10 cellular contexts compared by ENCODE assay signal in the genomic region with DNA sequence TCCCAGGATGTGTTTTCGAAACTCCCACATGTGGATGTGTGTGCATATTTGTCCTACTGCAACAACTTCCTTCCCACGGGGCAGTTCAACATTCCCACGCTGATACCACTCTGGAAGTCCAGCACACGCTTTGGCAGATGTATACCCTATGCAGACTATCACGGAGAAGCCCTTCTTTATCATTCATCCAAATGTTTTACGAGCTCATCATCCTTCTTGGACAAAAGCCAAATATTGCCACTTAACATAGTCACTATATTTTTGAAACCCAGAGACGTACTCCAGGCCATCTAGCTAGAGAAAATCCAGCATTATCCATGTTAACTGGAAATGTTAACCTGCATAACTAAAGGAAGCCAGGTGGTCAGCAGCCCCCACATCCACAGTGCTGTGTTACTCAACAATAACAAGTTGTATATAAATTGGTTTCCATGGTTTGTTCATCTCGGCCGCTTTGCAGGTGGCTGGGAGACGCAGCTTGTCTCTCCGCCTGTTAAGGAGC.
DNase-seq lines count a peak whose midpoint lies in the region; ATAC-seq, FAIRE-seq and TF ChIP-seq lines count a peak whose summit lies in the region.
"Had no signal": no experiment of that assay in that cellular context is flagged by ENCODE, and none has a peak within 500 bp of the region (broad histone marks: within the 10 kb centered on the region; RNA-seq: fewer than 3 reads in every experiment).

No MANE protein-coding gene starts in this region.

- H3K36me3 ChIP-seq in adipocyte (ENCODE audit: control insufficient read depth, insufficient read depth, low read length, severe bottlenecking): no peaks in the 10 kb centered on the region
- H3K36me3 ChIP-seq in heart left ventricle: no peaks in the 10 kb centered on the region
- H3K36me3 ChIP-seq in thoracic aorta: no peaks in the 10 kb centered on the region

- H3K9ac ChIP-seq in adipocyte (ENCODE audit: low read length): no peak overlapping the region

- H3K27ac ChIP-seq in heart left ventricle (peak overlapping the region; percentile 81 to 95 (median 88)), thoracic aorta (peak overlapping the region; percentile 90 to 94)

- 22 to 32% (median 26%) methylated on average over 11 of the region's 11 CpGs for WGBS in heart left ventricle, 4 donors

- H3K27me3 ChIP-seq in adipocyte (replicated peaks; ENCODE audit: control insufficient read depth, insufficient read depth, low read length) (no peaks in the 10 kb centered on the region), heart left ventricle (no peaks in the 10 kb centered on the region), thoracic aorta (replicated peaks; ENCODE audit: insufficient read depth) (no peaks in the 10 kb centered on the region)

- ATAC-seq in heart left ventricle (peak in 3 of 4 donors; percentile 35 to 47 (median 37)), thoracic aorta (ENCODE audit: insufficient number of reproducible peaks, low FRiP score, low read depth) (no peak)

- H3K4me1 ChIP-seq in adipocyte (ENCODE audit: control insufficient read depth, insufficient read depth, low read length) (peaks cover 47% of the 10 kb centered on the region), heart left ventricle (peaks cover 13 to 80% (median 67%) of the 10 kb centered on the region in 12 donors), thoracic aorta (ENCODE audit: control insufficient read depth in 1 of 2, low read depth in 2 of 2) (peaks cover 52 to 85% of the 10 kb centered on the region in 2 donors)

- H3K4me3 ChIP-seq in adipocyte (ENCODE audit: low read length) (no peak overlapping the region), heart left ventricle (no peak overlapping the region), thoracic aorta (no peak overlapping the region)

- no peak for FAIRE-seq in RCC 7860 (lab: Jason Lieb, UNC)

- DNase-seq in NCI-H2196 (lab: John Stamatoyannopoulos, UW; ENCODE audit: unreplicated experiment) (peak; percentile 11), NCI-H2196 treated with DMSO at 0.1 percent for 48 hours (lab: John Stamatoyannopoulos, UW; ENCODE audit: unreplicated experiment) (no peak), adipocyte (ENCODE audit: low read depth) (peak; percentile 71), heart left ventricle (peak in 4 of 5 donors; percentile 60 to 76 (median 66)), thoracic aorta (ENCODE audit: low spot score) (no peak), RCC 7860 (ENCODE audit: low spot score) (no peak), NCI-H1694 (lab: John Stamatoyannopoulos, UW) (no peak), activated gamma-delta T cell (lab: John Stamatoyannopoulos, UW) (no peak)
- DNase-seq: activated CD4-positive, alpha-beta T cell treated with anti-CD3 and anti-CD28 coated beads, Interleukin-2, amount 10 ng/mL, durations not matched to agents 7 days and 5 days; NCI-H1048 had no signal

- H3K9me3 ChIP-seq in adipocyte (ENCODE audit: control insufficient read depth, low read length) (no peaks in the 10 kb centered on the region), heart left ventricle (no peaks in the 10 kb centered on the region), thoracic aorta (no peaks in the 10 kb centered on the region)

- TF ChIP-seq POLR2A in heart left ventricle (IDR thresholded peaks at IDR 0.05): no peak

- intact Hi-C loops in heart left ventricle (cut with DNase I): loop anchor here in 5 of 10 donors (5.0 to 10.0 kb wide), 7 partner anchors 44 to 214 kb away; a partner anchor contains a TSS

- TF ChIP-seq CTCF in heart left ventricle (IDR thresholded peaks at IDR 0.05) (no peak), thoracic aorta (IDR thresholded peaks at IDR 0.05) (no peak)

Comparison
In these comparisons a context has a peak if more than half of its experiments do, and no peak if none do; other contexts are left out.
1. DNase-seq: peak in NCI-H2196 (single experiment), adipocyte (single experiment) and heart left ventricle (4 of 5); none in NCI-H2196 treated with DMSO at 0.1 percent for 48 hours (single experiment), thoracic aorta (single experiment), RCC 7860 (single experiment), NCI-H1694 (single experiment) and activated gamma-delta T cell (single experiment).